ENCODE assay signal across 19 cellular contexts in the genomic region with DNA sequence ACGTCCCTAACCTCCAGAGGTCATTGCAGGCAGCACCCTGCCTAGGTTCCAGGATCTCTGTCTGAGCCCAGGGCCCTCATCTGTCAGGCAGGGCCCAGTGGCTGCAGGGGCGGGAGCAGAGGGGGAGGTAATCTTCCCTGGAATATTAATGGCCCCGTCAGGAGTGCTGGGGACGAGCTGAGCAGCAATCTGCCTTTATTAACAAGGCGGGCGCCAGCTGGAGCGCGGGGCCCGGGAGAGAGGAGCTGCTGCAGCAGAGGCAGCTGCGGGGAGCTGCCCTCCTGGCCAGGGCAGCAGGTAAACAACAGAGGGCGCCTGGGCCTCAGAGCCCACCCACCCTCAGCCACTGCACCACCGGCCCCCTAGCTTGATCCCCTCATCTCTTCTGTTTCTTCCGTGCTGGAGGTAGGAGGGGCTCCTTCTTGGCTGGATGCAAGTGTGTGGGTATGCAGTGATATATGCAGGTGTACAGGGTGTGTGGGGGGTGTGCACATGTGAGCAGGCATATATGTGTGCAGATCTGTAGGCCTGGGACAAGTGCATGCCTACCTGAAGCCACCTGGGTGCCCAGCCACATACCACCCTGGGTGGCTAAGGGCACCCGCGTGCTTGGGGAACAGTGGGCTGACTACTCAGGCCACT.
DNase-seq lines count a peak whose midpoint lies in the region; ATAC-seq and TF ChIP-seq lines count a peak whose summit lies in the region.
"Had no signal": no experiment of that assay in that cellular context is flagged by ENCODE, and none has a peak within 500 bp of the region (broad histone marks: within the 10 kb centered on the region; RNA-seq: fewer than 3 reads in every experiment).

No MANE protein-coding gene starts in this region.

- peak; percentile 21 for DNase-seq in ELF-1 (ENCODE audit: low read depth, low spot score)
- DNase-seq in NCI-H1694 (lab: John Stamatoyannopoulos, UW) = peak; percentile 73
- peak; percentile 33 for DNase-seq in NCI-H748 treated with DMSO at 0.1 percent for 48 hours (lab: John Stamatoyannopoulos, UW)
- DNase-seq in esophagus squamous epithelium (lab: John Stamatoyannopoulos, UW) = no peak
- DNase-seq in medulla oblongata (ENCODE audit: extremely low spot score) = no peak
- DNase-seq in HuH-7 (ENCODE audit: low spot score) = no peak
- DNase-seq: activated CD8-positive, alpha-beta T cell treated with anti-CD3 and anti-CD28 coated beads for 36 hours; activated T-cell treated with anti-CD3 and anti-CD28 coated beads, Interleukin-2, amount 50 U/mL, for 48 hours; COR-L47; effector memory CD4-positive, alpha-beta T cell; GF-D8; heart right ventricle; immature natural killer cell; NCI-H2029 treated with DMSO at 0.1 percent for 48 hours had no signal

- intact Hi-C loops in esophagus squamous epithelium (cut with DNase I) = no loop called here

- H3K27me3 Mint-ChIP-seq in nephron (ENCODE audit: low read depth) = peaks cover 18% of the 10 kb centered on the region
- H3K27me3 Mint-ChIP-seq: activated CD8-positive, alpha-beta T cell treated with anti-CD3 and anti-CD28 coated beads for 36 hours had no signal

- H3K27ac Mint-ChIP-seq in nephron = peak overlapping the region; percentile 44 to 91 (median 85)
- H3K27ac Mint-ChIP-seq: activated CD8-positive, alpha-beta T cell treated with anti-CD3 and anti-CD28 coated beads for 36 hours; immature natural killer cell had no signal

- no peak overlapping the region for H3K27ac ChIP-seq in esophagus squamous epithelium
- H3K27ac ChIP-seq: heart right ventricle had no signal

- no peaks in the 10 kb centered on the region for H3K36me3 ChIP-seq in esophagus squamous epithelium
- H3K36me3 ChIP-seq: heart right ventricle had no signal

- H3K36me3 Mint-ChIP-seq in nephron (ENCODE audit: low read depth) = no peaks in the 10 kb centered on the region
- H3K36me3 Mint-ChIP-seq: activated naive CD4-positive, alpha-beta T cell treated with anti-CD3 and anti-CD28 coated beads, Interleukin-2, amount 50 U/mL, for 72 hours had no signal

- no peak overlapping the region for H3K4me3 ChIP-seq in esophagus squamous epithelium
- H3K4me3 ChIP-seq: GM12878, heart right ventricle had no signal

- H3K4me3 Mint-ChIP-seq in nephron = peak overlapping the region in 1 of 3 experiments; percentile 44
- H3K4me3 Mint-ChIP-seq: activated CD8-positive, alpha-beta T cell treated with anti-CD3 and anti-CD28 coated beads for 36 hours; immature natural killer cell had no signal

- H3K27me3 ChIP-seq in esophagus squamous epithelium = peaks cover 0 to 37% (median 0%) of the 10 kb centered on the region in 4 donors

- ATAC-seq in HG03342 (IDR thresholded peaks at IDR 0.05; ENCODE audit: unreplicated experiment) = no peak
- ATAC-seq: activated naive CD4-positive, alpha-beta T cell treated with anti-CD3 and anti-CD28 coated beads, Interleukin-2, amount 50 U/mL, for 72 hours; GM12878; heart right ventricle; Right ventricle myocardium inferior had no signal

- H3K4me1 ChIP-seq in esophagus squamous epithelium = no peaks in the 10 kb centered on the region
- H3K4me1 ChIP-seq: heart right ventricle had no signal

- H3K9me3 ChIP-seq in esophagus squamous epithelium = no peaks in the 10 kb centered on the region
- H3K9me3 ChIP-seq: heart right ventricle had no signal

- no peak for TF ChIP-seq POLR2A in esophagus squamous epithelium (IDR thresholded peaks at IDR 0.05)

- H3K4me1 Mint-ChIP-seq in nephron = peaks cover 42% of the 10 kb centered on the region

- TF ChIP-seq CTCF in nephron (IDR thresholded peaks at IDR 0.05; ENCODE audit: unreplicated experiment in 3 of 3) (no peak), esophagus squamous epithelium (IDR thresholded peaks at IDR 0.05) (no peak)

- no peaks in the 10 kb centered on the region for H3K9me3 Mint-ChIP-seq in nephron
- H3K9me3 Mint-ChIP-seq: activated CD8-positive, alpha-beta T cell treated with anti-CD3 and anti-CD28 coated beads for 36 hours; activated naive CD4-positive, alpha-beta T cell treated with anti-CD3 and anti-CD28 coated beads, Interleukin-2, amount 50 U/mL, for 72 hours had no signal

- WGBS in esophagus squamous epithelium, 2 donors = 93 to 100% methylated on average over 2 to 3 of the region's 15 CpGs

Comparison
In these comparisons a context has a peak if more than half of its experiments do, and no peak if none do; other contexts are left out.
1. DNase-seq: peak in ELF-1 (single experiment), NCI-H1694 (single experiment) and NCI-H748 treated with DMSO at 0.1 percent for 48 hours (single experiment); none in esophagus squamous epithelium (single experiment), medulla oblongata (single experiment) and HuH-7 (single experiment).